In the genomic region with DNA sequence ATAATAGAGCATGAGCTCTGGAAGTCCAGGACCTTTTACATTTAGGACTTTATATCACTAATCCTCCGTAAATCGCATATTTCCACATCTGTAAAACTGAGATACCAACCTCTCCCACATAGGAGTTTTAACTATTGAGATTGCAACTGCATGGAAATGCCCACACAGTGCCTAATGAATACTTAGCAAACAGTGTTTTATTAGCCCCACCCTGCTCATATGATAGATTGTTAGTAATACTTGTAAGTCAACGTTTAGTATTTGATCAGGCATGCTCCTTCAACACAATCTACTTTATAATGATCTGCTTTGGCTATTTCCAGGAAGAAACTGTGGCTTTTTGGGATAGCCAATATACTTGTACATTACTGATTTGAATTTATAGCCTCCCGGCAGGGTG, we compare ENCODE assay signal across 25 cellular contexts. TPM values are rescaled to one million over a fixed set of nuclear protein-coding genes. Genes with fewer than 3 reads are reported as not detected.
A peak's percentile ranks its signal among the peaks of the same experiment; 100 is the strongest.
DNase-seq lines count a peak whose midpoint lies in the region; ATAC-seq and TF ChIP-seq lines count a peak whose summit lies in the region.
"Had no signal": no experiment of that assay in that cellular context is flagged by ENCODE, and none has a peak within 500 bp of the region (broad histone marks: within the 10 kb centered on the region; RNA-seq: fewer than 3 reads in every experiment).

No MANE protein-coding gene starts in this region.

- H3K36me3 Mint-ChIP-seq in MCF 10A (ENCODE audit: insufficient read depth, unreplicated experiment) = peaks cover 6% of the 10 kb centered on the region
- no peaks in the 10 kb centered on the region for H3K36me3 Mint-ChIP-seq in endothelial cell (ENCODE audit: low read depth, unreplicated experiment)
- H3K36me3 Mint-ChIP-seq: naive B cell had no signal

- H3K27ac ChIP-seq in breast epithelium (no peak overlapping the region), duodenal mucosa (ENCODE audit: low read depth, low read length) (peak overlapping the region; percentile 11)
- H3K27ac ChIP-seq: 22Rv1, HL-60 had no signal

- no TSS peak for BruUV-seq in MCF 10A (replicated peaks; lab: Mats Ljungman, UMichigan)

- DNase-seq in MCF 10A (ENCODE audit: unreplicated experiment) = no peak
- DNase-seq in breast epithelium (ENCODE audit: low spot score in 2 of 2) = no peak
- DNase-seq in sciatic nerve (ENCODE audit: low spot score) = no peak
- DNase-seq in endothelial cell (ENCODE audit: low spot score) = no peak
- no peak for DNase-seq in NCI-H1105 treated with DMSO at 0.1 percent for 48 hours (lab: John Stamatoyannopoulos, UW)
- DNase-seq: activated CD4-positive, alpha-beta T cell treated with anti-CD3 and anti-CD28 coated beads, Interleukin-2, amount 10 ng/mL, durations not matched to agents 7 days and 5 days; aorta; CD8-positive, alpha-beta memory T cell; central memory CD4-positive, alpha-beta T cell; naive B cell; NCI-H1105; NCI-H2081; occipital lobe; OCI-M1; SHP77 treated with DMSO at 0.1 percent for 48 hours; spleen; stimulated activated CD4-positive, alpha-beta T cell treated with anti-CD3 and anti-CD28 coated beads, Interleukin-4, amount 100 ng/mL, for 1 hour; stimulated activated naive B cell treated with anti-CD40 and anti-IgM and Interleukin-4, amounts not matched to agents 10 μg/mL and 1 μg/mL and 100 μg/mL, for 72 hours; T-helper 9 cell had no signal

- CTCF ChIA-PET in MCF 10A (lab: Yijun Ruan, JAX) = interaction anchor here (1.6 to 2.2 kb wide), 2 partner anchors 47 to 130 kb away, joined by 5 to 6 read pairs; no protein-coding TSS in a partner anchor

- no peaks in the 10 kb centered on the region for H3K27me3 ChIP-seq in breast epithelium
- H3K27me3 ChIP-seq in duodenal mucosa (ENCODE audit: control insufficient read depth in 1 of 2, insufficient read depth in 2 of 2, low read length in 2 of 2) = no peaks in the 10 kb centered on the region
- no peaks in the 10 kb centered on the region for H3K27me3 ChIP-seq in mucosa of stomach (ENCODE audit: control insufficient read depth, insufficient read depth, low read length)
- H3K27me3 ChIP-seq: spleen had no signal

- H3K36me3 ChIP-seq in breast epithelium = no peaks in the 10 kb centered on the region
- no peaks in the 10 kb centered on the region for H3K36me3 ChIP-seq in duodenal mucosa (ENCODE audit: control insufficient read depth in 1 of 2, insufficient read depth in 2 of 2, low read length in 2 of 2)
- H3K36me3 ChIP-seq in mucosa of stomach (ENCODE audit: control insufficient read depth, insufficient read depth, low read length) = no peaks in the 10 kb centered on the region
- H3K36me3 ChIP-seq: spleen had no signal

- H3K9me3 ChIP-seq in breast epithelium (no peaks in the 10 kb centered on the region), duodenal mucosa (ENCODE audit: control insufficient read depth in 1 of 2, low read length in 2 of 2) (no peaks in the 10 kb centered on the region), mucosa of stomach (ENCODE audit: control insufficient read depth, low read length) (no peaks in the 10 kb centered on the region)
- H3K9me3 ChIP-seq: spleen had no signal

- H3K9ac ChIP-seq in duodenal mucosa (ENCODE audit: low read depth in 1 of 2, low read length in 2 of 2) (peak overlapping the region in 1 of 2 donors; percentile 44), mucosa of stomach (ENCODE audit: low read length) (peak overlapping the region; percentile 47)

- POLR2A ChIA-PET in MCF 10A (lab: Yijun Ruan, JAX) = interaction anchor here (1.9 kb wide), 1 partner anchor 8 kb away, joined by 12 read pairs; no protein-coding TSS in a partner anchor

- peak overlapping the region; percentile 16 for H3K27ac Mint-ChIP-seq in MCF 10A (ENCODE audit: low read depth, unreplicated experiment)
- no peak overlapping the region for H3K27ac Mint-ChIP-seq in endothelial cell (ENCODE audit: unreplicated experiment)
- H3K27ac Mint-ChIP-seq: activated CD4-positive, alpha-beta T cell treated with anti-CD3 and anti-CD28 coated beads, Interleukin-2, amount 10 ng/mL, durations not matched to agents 7 days and 5 days; activated naive CD4-positive, alpha-beta T cell treated with anti-CD3 and anti-CD28 coated beads, Interleukin-2, amount 50 U/mL, for 24 hours; CD8-positive, alpha-beta memory T cell; stimulated activated naive B cell treated with anti-CD40 and anti-IgM and Interleukin-4, amounts not matched to agents 10 μg/mL and 1 μg/mL and 100 μg/mL, for 72 hours had no signal

- H3K4me1 ChIP-seq in breast epithelium (peaks cover 0 to 6% of the 10 kb centered on the region in 2 donors), duodenal mucosa (ENCODE audit: control insufficient read depth in 1 of 2, insufficient read depth in 2 of 2, low read length in 2 of 2) (peaks cover 64 to 67% of the 10 kb centered on the region in 2 donors), mucosa of stomach (ENCODE audit: control insufficient read depth, insufficient read depth, low read length) (peaks cover 48% of the 10 kb centered on the region)

- intact Hi-C loops in MCF 10A (cut with micrococcal nuclease) (no loop called here), breast epithelium (cut with DNase I; ENCODE audit: low total_unique reads) (no loop called here), sciatic nerve (cut with DNase I) (no loop called here)

- no peaks in the 10 kb centered on the region for H3K27me3 Mint-ChIP-seq in MCF 10A (ENCODE audit: insufficient read depth, unreplicated experiment)
- H3K27me3 Mint-ChIP-seq in endothelial cell (ENCODE audit: unreplicated experiment) = no peaks in the 10 kb centered on the region
- H3K27me3 Mint-ChIP-seq: activated CD4-positive, alpha-beta T cell treated with anti-CD3 and anti-CD28 coated beads, Interleukin-2, amount 10 ng/mL, durations not matched to agents 7 days and 5 days; activated naive CD4-positive, alpha-beta T cell treated with anti-CD3 and anti-CD28 coated beads, Interleukin-2, amount 50 U/mL, for 24 hours; CD8-positive, alpha-beta memory T cell; naive B cell; stimulated activated naive B cell treated with anti-CD40 and anti-IgM and Interleukin-4, amounts not matched to agents 10 μg/mL and 1 μg/mL and 100 μg/mL, for 72 hours had no signal

- H3K4me3 Mint-ChIP-seq in MCF 10A (ENCODE audit: unreplicated experiment) (no peak overlapping the region), endothelial cell (ENCODE audit: unreplicated experiment) (no peak overlapping the region)
- H3K4me3 Mint-ChIP-seq: activated CD4-positive, alpha-beta T cell treated with anti-CD3 and anti-CD28 coated beads, Interleukin-2, amount 10 ng/mL, durations not matched to agents 7 days and 5 days; activated naive CD4-positive, alpha-beta T cell treated with anti-CD3 and anti-CD28 coated beads, Interleukin-2, amount 50 U/mL, for 24 hours; stimulated activated naive B cell treated with anti-CD40 and anti-IgM and Interleukin-4, amounts not matched to agents 10 μg/mL and 1 μg/mL and 100 μg/mL, for 72 hours had no signal

- H3K4me3 ChIP-seq in breast epithelium (no peak overlapping the region), duodenal mucosa (ENCODE audit: low read depth in 1 of 2, low read length in 2 of 2) (peak overlapping the region; percentile 23 to 36), mucosa of stomach (ENCODE audit: low read length) (peak overlapping the region; percentile 12)
- H3K4me3 ChIP-seq: spleen had no signal

- ATAC-seq in GM21737 (IDR thresholded peaks at IDR 0.05; ENCODE audit: unreplicated experiment) (no peak), sciatic nerve (no peak)
- ATAC-seq: stimulated activated naive B cell treated with anti-CD40 and anti-IgM and Interleukin-4, amounts not matched to agents 10 μg/mL and 1 μg/mL and 100 μg/mL, for 72 hours had no signal

- H3K4me1 Mint-ChIP-seq in MCF 10A (ENCODE audit: insufficient read depth, unreplicated experiment) = peaks cover 45% of the 10 kb centered on the region
- H3K4me1 Mint-ChIP-seq in endothelial cell (ENCODE audit: unreplicated experiment) = peaks cover 11% of the 10 kb centered on the region

- TF ChIP-seq CTCF in MCF 10A (IDR thresholded peaks at IDR 0.05; ENCODE audit: unreplicated experiment) (no peak), breast epithelium (IDR thresholded peaks at IDR 0.05) (no peak), endothelial cell (IDR thresholded peaks at IDR 0.05; ENCODE audit: unreplicated experiment) (no peak)

- H3K9me3 Mint-ChIP-seq in MCF 10A (ENCODE audit: unreplicated experiment) = no peaks in the 10 kb centered on the region
- no peaks in the 10 kb centered on the region for H3K9me3 Mint-ChIP-seq in endothelial cell (ENCODE audit: unreplicated experiment)
- H3K9me3 Mint-ChIP-seq: activated CD4-positive, alpha-beta T cell treated with anti-CD3 and anti-CD28 coated beads, Interleukin-2, amount 10 ng/mL, durations not matched to agents 7 days and 5 days; activated naive CD4-positive, alpha-beta T cell treated with anti-CD3 and anti-CD28 coated beads, Interleukin-2, amount 50 U/mL, for 24 hours; CD8-positive, alpha-beta memory T cell; naive B cell; stimulated activated naive B cell treated with anti-CD40 and anti-IgM and Interleukin-4, amounts not matched to agents 10 μg/mL and 1 μg/mL and 100 μg/mL, for 72 hours had no signal

- TF ChIP-seq POLR2A in breast epithelium (IDR thresholded peaks at IDR 0.05) = no peak

RNA-seq across cellular contexts. Expression of a gene that starts 8.5 kb away (rescaled TPM):
- total RNA-seq in MCF 10A (2022) (43.0 and 43.3 TPM in 2 replicates), breast epithelium (10 to 100 TPM; 27.5 to 51.2 (median 27.9) TPM), sciatic nerve (55.2 TPM), endothelial cell (ENCODE audit: unreplicated experiment) (25.6 TPM)

Comparison
In these comparisons a context has a peak if more than half of its experiments do, and no peak if none do; other contexts are left out.
1. H3K4me3 ChIP-seq: peak in duodenal mucosa (2 of 2) and mucosa of stomach (single experiment); none in breast epithelium (0 of 3).